1 cellular context compared by ENCODE assay signal in genomic region chrX:153380691-153381090, GRCh38.
TF ChIP-seq lines count a peak whose summit lies in the region.

No MANE protein-coding gene starts in this region.

TF ChIP-seq in A549, 52 proteins besides CTCF, POLR2A, EP300 and RAD21 (continued from another document):
- TF ChIP-seq E2F6 (IDR thresholded peaks at IDR 0.05; ENCODE audit: borderline replicate concordance, low read depth) = no peak
- no peak for TF ChIP-seq TP53 (CRISPR knock-in tag; IDR thresholded peaks at IDR 0.05)
- no peak for TF ChIP-seq RARB (CRISPR knock-in tag; IDR thresholded peaks at IDR 0.05)
- TF ChIP-seq PHF8 (IDR thresholded peaks at IDR 0.05; ENCODE audit: borderline replicate concordance, low read depth) = no peak
- TF ChIP-seq RNF2 (IDR thresholded peaks at IDR 0.05; ENCODE audit: borderline replicate concordance, low read depth) = no peak
- no peak for TF ChIP-seq NFE2L2 (conservative IDR thresholded peaks at IDR 0.05; ENCODE audit: low read length)
- no peak for TF ChIP-seq ESRRA (IDR thresholded peaks at IDR 0.05; ENCODE audit: borderline replicate concordance, low read length)
